Comparison of ENCODE assay signal across 29 cellular contexts in genomic region chr15:38740206-38740605, GRCh38.
"Had no signal": no experiment of that assay in that cellular context is flagged by ENCODE, and none has a peak within 500 bp of the region (broad histone marks: within the 10 kb centered on the region; RNA-seq: fewer than 3 reads in every experiment).

No MANE protein-coding gene starts in this region.

- H3K4me3 ChIP-seq: hepatocyte, left lung, lung, pancreas, prostate gland, skin epidermis, stomach, testis, thyroid gland, transverse colon, upper lobe of left lung, vagina had no signal

- H3K36me3 ChIP-seq: left lung, pancreas, prostate gland, stomach, thyroid gland, transverse colon, upper lobe of left lung, vagina had no signal

- H3K36me3 Mint-ChIP-seq: mesothelial cell of epicardium; naive B cell; natural killer cell; stimulated activated naive B cell treated with anti-CD40 and anti-IgM and Interleukin-4, amounts not matched to agents 10 μg/mL and 1 μg/mL and 100 μg/mL, for 72 hours had no signal

- H3K4me3 Mint-ChIP-seq: mesothelial cell of epicardium; naive B cell; natural killer cell; stimulated activated naive B cell treated with anti-CD40 and anti-IgM and Interleukin-4, amounts not matched to agents 10 μg/mL and 1 μg/mL and 100 μg/mL, for 72 hours had no signal

- ATAC-seq: left colon; left lung; natural killer cell; pancreas; right cardiac atrium; sciatic nerve; stimulated activated naive B cell treated with anti-CD40 and anti-IgM and Interleukin-4, amounts not matched to agents 10 μg/mL and 1 μg/mL and 100 μg/mL, for 72 hours; stimulated activated naive CD8-positive, alpha-beta T cell treated with anti-CD3 and anti-CD28 coated beads, Interleukin-15, Interleukin-2, amounts not matched to agents 100 U/mL and 50 U/mL, for 24 hours had no signal

- H3K9me3 ChIP-seq: left lung, pancreas, prostate gland, stomach, testis, thyroid gland, transverse colon, upper lobe of left lung, vagina had no signal

- H3K4me2 ChIP-seq: hepatocyte had no signal

- H3K27ac ChIP-seq: hepatocyte, left lung, pancreas, prostate gland, skin epidermis, stomach, testis, thyroid gland, transverse colon, upper lobe of left lung, vagina had no signal

- H3K4me1 ChIP-seq: left lung, pancreas, prostate gland, testis, thyroid gland, transverse colon, upper lobe of left lung, vagina had no signal

- H3K27me3 ChIP-seq: hepatocyte, left lung, pancreas, stomach, testis, thyroid gland, transverse colon, upper lobe of left lung, vagina had no signal

- H3K4me1 Mint-ChIP-seq: mesothelial cell of epicardium; natural killer cell; stimulated activated naive B cell treated with anti-CD40 and anti-IgM and Interleukin-4, amounts not matched to agents 10 μg/mL and 1 μg/mL and 100 μg/mL, for 72 hours had no signal

- DNase-seq: kidney; left colon; mesendoderm; naive B cell; natural killer cell; nucleus accumbens; pancreas; posterior cingulate gyrus; retina; right cardiac atrium; stimulated activated CD4-positive, alpha-beta T cell treated with anti-CD3 and anti-CD28 coated beads, Interleukin-12 subunit alpha, Interleukin-12 subunit beta, amount 100 ng/mL, for 4 hours; stimulated activated CD4-positive, alpha-beta T cell treated with anti-CD3 and anti-CD28 coated beads, Interleukin-15, amount 100 ng/mL, for 24 hours; stimulated activated CD4-positive, alpha-beta T cell treated with anti-CD3 and anti-CD28 coated beads, Interleukin-2, amount 100 ng/mL, for 24 hours; stimulated activated CD4-positive, alpha-beta T cell treated with anti-CD3 and anti-CD28 coated beads, Interleukin-4, amount 100 ng/mL, for 1 hour; stimulated activated naive B cell treated with anti-CD40 and anti-IgM and Interleukin-4, amounts not matched to agents 10 μg/mL and 1 μg/mL and 100 μg/mL, for 72 hours; stimulated activated naive CD8-positive, alpha-beta T cell treated with anti-CD3 and anti-CD28 coated beads, Interleukin-15, Interleukin-2, amounts not matched to agents 100 U/mL and 50 U/mL, for 24 hours; stomach; testis; thyroid gland; transverse colon had no signal

- H2AFZ ChIP-seq: hepatocyte had no signal

- H3K27ac Mint-ChIP-seq: mesothelial cell of epicardium; naive B cell; natural killer cell; stimulated activated naive B cell treated with anti-CD40 and anti-IgM and Interleukin-4, amounts not matched to agents 10 μg/mL and 1 μg/mL and 100 μg/mL, for 72 hours had no signal

- H3K9me3 Mint-ChIP-seq: mesothelial cell of epicardium; natural killer cell; stimulated activated naive B cell treated with anti-CD40 and anti-IgM and Interleukin-4, amounts not matched to agents 10 μg/mL and 1 μg/mL and 100 μg/mL, for 72 hours had no signal
